Comparison of ENCODE assay signal across 8 cellular contexts in the genomic region with DNA sequence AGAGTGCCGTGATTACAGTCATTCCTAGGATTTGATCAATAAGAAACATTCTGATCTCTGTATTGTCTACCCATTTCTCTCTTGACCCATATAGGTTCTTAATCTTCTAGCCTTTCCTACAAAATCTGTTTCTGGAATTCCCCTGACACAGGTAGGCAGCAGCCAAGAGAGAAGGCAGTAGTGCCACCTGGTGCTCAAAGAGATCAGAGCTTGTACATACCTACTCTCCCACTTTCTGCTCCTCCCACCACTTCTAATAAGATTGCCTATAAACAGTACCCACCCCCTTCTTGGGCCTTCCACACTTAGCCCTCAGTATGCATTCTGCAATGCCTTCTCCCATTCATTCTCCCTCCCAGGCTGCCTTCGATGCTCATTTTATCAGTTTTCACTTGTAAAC.
DNase-seq lines count a peak whose midpoint lies in the region; ATAC-seq and TF ChIP-seq lines count a peak whose summit lies in the region.

No MANE protein-coding gene starts in this region.

- peak; percentile 24 for TF ChIP-seq CTCF in chondrocyte (IDR thresholded peaks at IDR 0.05)

- no peak overlapping the region for H3K27ac Mint-ChIP-seq in chondrocyte (ENCODE audit: unreplicated experiment)
- no peak overlapping the region for H3K27ac Mint-ChIP-seq in activated T-cell treated with anti-CD3 and anti-CD28 coated beads, Interleukin-2, amount 50 U/mL, for 24 hours

- no peaks in the 10 kb centered on the region for H3K27me3 Mint-ChIP-seq in chondrocyte (ENCODE audit: low read depth)
- no peaks in the 10 kb centered on the region for H3K27me3 Mint-ChIP-seq in activated T-cell treated with anti-CD3 and anti-CD28 coated beads, Interleukin-2, amount 50 U/mL, for 24 hours

- DNase-seq in NCI-H146 (lab: John Stamatoyannopoulos, UW) (peak; percentile 1), NCI-H146 treated with DMSO at 0.1 percent for 48 hours (lab: John Stamatoyannopoulos, UW; ENCODE audit: unreplicated experiment) (no peak), NCI-H226 (peak; percentile 61), chondrocyte (ENCODE audit: low spot score) (no peak), pons (ENCODE audit: low spot score) (peak; percentile 20)
- no peak for DNase-seq in activated T-cell treated with anti-CD3 and anti-CD28 coated beads, Interleukin-2, amount 50 U/mL, for 24 hours

- no peak overlapping the region for H3K4me3 Mint-ChIP-seq in chondrocyte (ENCODE audit: unreplicated experiment)
- no peak overlapping the region for H3K4me3 Mint-ChIP-seq in activated T-cell treated with anti-CD3 and anti-CD28 coated beads, Interleukin-2, amount 50 U/mL, for 24 hours

- H3K9me3 Mint-ChIP-seq in chondrocyte (ENCODE audit: low read depth): no peaks in the 10 kb centered on the region
- no peaks in the 10 kb centered on the region for H3K9me3 Mint-ChIP-seq in activated T-cell treated with anti-CD3 and anti-CD28 coated beads, Interleukin-2, amount 50 U/mL, for 24 hours

- no peaks in the 10 kb centered on the region for H3K36me3 Mint-ChIP-seq in chondrocyte (ENCODE audit: low read depth)
- no peaks in the 10 kb centered on the region for H3K36me3 Mint-ChIP-seq in activated T-cell treated with anti-CD3 and anti-CD28 coated beads, Interleukin-2, amount 50 U/mL, for 24 hours (ENCODE audit: low read depth)

- peak; percentile 71 for ATAC-seq in HG02642 (IDR thresholded peaks at IDR 0.05; ENCODE audit: poor library complexity, unreplicated experiment)
- no peak for ATAC-seq in HG02973 (IDR thresholded peaks at IDR 0.05; ENCODE audit: unreplicated experiment)

- no peaks in the 10 kb centered on the region for H3K4me1 Mint-ChIP-seq in chondrocyte (ENCODE audit: low read depth)
- H3K4me1 Mint-ChIP-seq in activated T-cell treated with anti-CD3 and anti-CD28 coated beads, Interleukin-2, amount 50 U/mL, for 24 hours (ENCODE audit: low read depth): peaks cover 4% of the 10 kb centered on the region

Comparison
In these comparisons a context has a peak if more than half of its experiments do, and no peak if none do; other contexts are left out.
1. DNase-seq: peak in NCI-H146 (single experiment), NCI-H226 (single experiment) and pons (single experiment); none in NCI-H146 treated with DMSO at 0.1 percent for 48 hours (single experiment), chondrocyte (single experiment) and activated T-cell treated with anti-CD3 and anti-CD28 coated beads, Interleukin-2, amount 50 U/mL, for 24 hours (single experiment).